In the genomic region with DNA sequence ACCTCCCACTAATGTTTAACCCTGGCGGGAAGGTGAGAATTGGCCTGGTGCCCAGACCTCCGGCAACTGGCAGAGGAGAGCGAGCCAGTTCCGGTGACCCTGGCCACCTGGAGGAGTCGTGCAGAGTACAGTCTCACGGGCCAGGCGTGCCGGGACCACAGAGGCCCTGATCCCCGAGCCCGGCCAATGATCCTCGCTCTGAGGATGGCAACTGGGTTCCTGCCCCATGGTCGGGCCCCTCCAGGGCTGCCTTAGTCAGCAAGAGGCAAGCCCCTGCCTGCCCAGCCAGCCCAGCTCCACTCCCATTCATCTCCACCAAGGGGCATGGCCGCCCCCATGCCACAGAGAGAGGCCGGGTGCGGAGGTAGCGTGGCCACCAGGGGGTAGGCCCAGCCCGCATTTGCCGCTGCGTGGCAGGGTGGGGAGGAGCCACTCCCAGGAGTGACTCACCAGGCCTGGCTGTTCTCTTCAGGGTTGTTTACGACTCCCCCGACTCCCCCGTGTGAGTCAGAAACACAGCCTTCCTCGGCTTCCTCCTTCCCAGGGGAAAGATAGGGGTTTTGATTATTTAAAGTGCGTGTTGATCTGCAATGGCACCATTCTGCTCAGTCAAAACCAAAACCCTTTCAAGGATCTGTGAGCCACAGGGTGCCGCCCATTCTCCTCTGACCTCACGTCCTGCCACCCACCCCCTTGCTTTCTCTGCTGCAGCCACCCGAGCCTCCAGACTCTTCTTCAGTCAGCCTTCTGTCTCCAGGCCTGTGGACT, we compare ENCODE assay signal across 8 cellular contexts. TPM values are rescaled to one million over a fixed set of nuclear protein-coding genes. Genes with fewer than 3 reads are reported as not detected.
DNase-seq lines count a peak whose midpoint lies in the region; ATAC-seq and TF ChIP-seq lines count a peak whose summit lies in the region.

A gene with protein sequence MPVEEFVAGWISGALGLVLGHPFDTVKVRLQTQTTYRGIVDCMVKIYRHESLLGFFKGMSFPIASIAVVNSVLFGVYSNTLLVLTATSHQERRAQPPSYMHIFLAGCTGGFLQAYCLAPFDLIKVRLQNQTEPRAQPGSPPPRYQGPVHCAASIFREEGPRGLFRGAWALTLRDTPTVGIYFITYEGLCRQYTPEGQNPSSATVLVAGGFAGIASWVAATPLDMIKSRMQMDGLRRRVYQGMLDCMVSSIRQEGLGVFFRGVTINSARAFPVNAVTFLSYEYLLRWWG (minus strand): TSS at position 611 of the 768 bp plus-strand sequence. CDS start 695 bp downstream, outside the sequence.

- TF ChIP-seq RAD21 in IMR-90 (IDR thresholded peaks at IDR 0.05; ENCODE audit: low read length) = peak; percentile 86

- H3K4me2 ChIP-seq in IMR-90 (ENCODE audit: low read depth, low read length) = peak within 1 kb of the TSS; percentile 86
- H3K4me2 ChIP-seq in OCI-LY7 (ENCODE audit: low read length) = peak within 1 kb of the TSS; percentile 90

- peak within 1 kb of the TSS; percentile 97 for H3K14ac ChIP-seq in IMR-90 (replicated peaks; ENCODE audit: low read depth, low read length)

- peak within 1 kb of the TSS; percentile 57 for H3K9ac ChIP-seq in IMR-90 (ENCODE audit: low read depth, low read length)
- peak within 1 kb of the TSS; percentile 87 for H3K9ac ChIP-seq in muscle layer of colon (ENCODE audit: low read length)

- peak within 1 kb of the TSS; percentile 95 for H2AK5ac ChIP-seq in IMR-90 (ENCODE audit: low read depth, low read length)

- CTCF ChIA-PET in IMR-90 (lab: Yijun Ruan, JAX) = interaction anchor here (0.6 to 1.1 kb wide), 2 partner anchors 10 to 89 kb away, joined by 3 read pairs; no protein-coding TSS in a partner anchor
- CTCF ChIA-PET in OCI-LY7 (lab: Charles Lee; ENCODE audit: unreplicated experiment) = no interaction called here

- peaks cover 6% of the 10 kb centered on the region; the same call in 1 of the 2 replicates for H3K79me2 ChIP-seq in OCI-LY7 (ENCODE audit: insufficient read depth, low read depth, low read length)

- H3K9me2 ChIP-seq in OCI-LY7 (ENCODE audit: insufficient read depth, low read length) = no peaks in the 10 kb centered on the region

- 4% methylated on average over 12 of the region's 27 CpGs; no CpG with 5 or more reads in 1 of the 2 experiments for WGBS in IMR-90 (ENCODE audit: extremely low coverage in 2 of 2, insufficient read length in 1 of 2), 2 experiments

- peak within 1 kb of the TSS; percentile 96 for H2AK9ac ChIP-seq in IMR-90 (replicated peaks; ENCODE audit: low read depth, low read length, poor library complexity)

- POLR2A ChIA-PET in IMR-90 (lab: Charles Lee; ENCODE audit: unreplicated experiment) (interaction anchor here (1.5 to 4.7 kb wide), 2 partner anchors 41 to 117 kb away, joined by 4 to 32 read pairs; a partner anchor contains a TSS), OCI-LY7 (lab: Charles Lee) (interaction anchor here (0.6 to 1.3 kb wide), 7 partner anchors 8 to 110 kb away, joined by 3 to 6 read pairs (median 3); no protein-coding TSS in a partner anchor)

- H3K4ac ChIP-seq in IMR-90 (ENCODE audit: low read depth, low read length) = peak within 1 kb of the TSS; percentile 99

- peaks cover 24% of the 10 kb centered on the region for H3K9me1 ChIP-seq in IMR-90 (ENCODE audit: insufficient read depth, low read length)

- peak within 1 kb of the TSS; percentile 96 for H4K91ac ChIP-seq in IMR-90 (ENCODE audit: insufficient read depth, low read depth, low read length)

- H2AFZ ChIP-seq in IMR-90 (replicated peaks; ENCODE audit: low read length, poor library complexity) (peak within 1 kb of the TSS; percentile 96), OCI-LY7 (ENCODE audit: low read length) (peak within 1 kb of the TSS; percentile 77)

- H4K8ac ChIP-seq in IMR-90 (ENCODE audit: low read depth in 2 of 2, low read length in 2 of 2) = peak within 1 kb of the TSS; percentile 79 to 90

- no peaks in the 10 kb centered on the region for H3K27me3 ChIP-seq in IMR-90 (ENCODE audit: control insufficient read depth, insufficient read depth, low read length)
- no peaks in the 10 kb centered on the region for H3K27me3 ChIP-seq in muscle layer of colon (ENCODE audit: control insufficient read depth in 1 of 2, insufficient read depth in 2 of 2, low read length in 2 of 2)

- H2BK5ac ChIP-seq in IMR-90 (ENCODE audit: low read depth, low read length, poor library complexity, severe bottlenecking) = peak within 1 kb of the TSS; percentile 95

- DNase-seq in DMS53 treated with DMSO at 0.1 percent for 48 hours (lab: John Stamatoyannopoulos, UW; ENCODE audit: unreplicated experiment) (peak; percentile 97), IMR-90 (peak; percentile 99), OCI-LY7 (ENCODE audit: low spot score) (peak; percentile 86), epithelial cell of esophagus (ENCODE audit: low read depth) (peak; percentile 100)
- DNase-seq in activated CD8-positive, alpha-beta memory T cell treated with anti-CD3 and anti-CD28 coated beads, Interleukin-2, amount 50 U/mL, for 48 hours = peak; percentile 92
- DNase-seq in stimulated activated CD8-positive, alpha-beta memory T cell treated with anti-CD3 and anti-CD28 coated beads, Interleukin-7, amount 100 ng/mL, for 1 hour (ENCODE audit: low read depth in 2 of 2) = peak; percentile 78 to 81

- peak within 1 kb of the TSS; percentile 89 for H3K27ac ChIP-seq in IMR-90 (ENCODE audit: insufficient read depth, low read length)
- peak within 1 kb of the TSS; percentile 52 for H3K27ac ChIP-seq in OCI-LY7 (ENCODE audit: low read depth, low read length, poor library complexity, severe bottlenecking)
- H3K27ac ChIP-seq in muscle layer of colon (ENCODE audit: low read depth, low read length) = peak within 1 kb of the TSS; percentile 98

- peak; percentile 88 for TF ChIP-seq CTCF in IMR-90 (conservative IDR thresholded peaks at IDR 0.05; ENCODE audit: low read depth, low read length)
- TF ChIP-seq CTCF in OCI-LY7 (conservative IDR thresholded peaks at IDR 0.05; ENCODE audit: low read length) = peak; percentile 84
- peak; percentile 74 for TF ChIP-seq CTCF in epithelial cell of esophagus (IDR thresholded peaks at IDR 0.05; ENCODE audit: insufficient read depth, low read depth, low read length, missing control alignments)

- intact Hi-C loops in IMR-90 (cut with micrococcal nuclease) = loop anchor here (1.0 to 5.0 kb wide), 3 partner anchors 39 to 190 kb away; a partner anchor contains a TSS
- intact Hi-C loops in OCI-LY7 (cut with micrococcal nuclease; ENCODE audit: unreplicated experiment) = loop anchor here (1.0 to 2.0 kb wide), 4 partner anchors 34 to 128 kb away; no protein-coding TSS in a partner anchor

- H3K36me3 ChIP-seq in IMR-90 (ENCODE audit: control insufficient read depth, insufficient read depth, low read length) (no peaks in the 10 kb centered on the region), OCI-LY7 (ENCODE audit: insufficient read depth, low read length) (no peaks in the 10 kb centered on the region), muscle layer of colon (ENCODE audit: insufficient read depth, low read length) (no peaks in the 10 kb centered on the region)

- H3K4me3 ChIP-seq in IMR-90 (ENCODE audit: insufficient read depth, low read depth, low read length) (peak within 1 kb of the TSS; percentile 21), OCI-LY7 (ENCODE audit: low read depth, low read length, poor library complexity, severe bottlenecking) (peak within 1 kb of the TSS; percentile 68), epithelial cell of esophagus (ENCODE audit: low read length) (peak within 1 kb of the TSS; percentile 31), muscle layer of colon (ENCODE audit: low read depth in 1 of 2, low read length in 2 of 2) (peak within 1 kb of the TSS; percentile 58 to 63)

- peaks cover 20 to 58% of the 10 kb centered on the region in 2 experiments for H3K79me1 ChIP-seq in IMR-90 (ENCODE audit: low read depth in 1 of 2, low read length in 2 of 2)

- H3K23ac ChIP-seq in IMR-90 (ENCODE audit: low read depth, low read length) = peak within 1 kb of the TSS; percentile 95

- H4K20me1 ChIP-seq in IMR-90 (ENCODE audit: insufficient read depth, low read length) = peaks cover 6% of the 10 kb centered on the region
- no peaks in the 10 kb centered on the region for H4K20me1 ChIP-seq in OCI-LY7 (ENCODE audit: insufficient read depth, low read length)

- TF ChIP-seq POLR2A in IMR-90 (IDR thresholded peaks at IDR 0.05; ENCODE audit: low read depth, low read length) = peak; percentile 52; the same call in 1 of the 2 replicates

- BruUV-seq in IMR-90 (replicated peaks; lab: Mats Ljungman, UMichigan) = TSS peak; percentile 70
- TSS peak; percentile 82 for BruUV-seq in OCI-LY7 (replicated peaks; lab: Mats Ljungman, UMichigan)

- H3K9me3 ChIP-seq in IMR-90 (ENCODE audit: control insufficient read depth, insufficient read depth, low read length) = no peaks in the 10 kb centered on the region
- no peaks in the 10 kb centered on the region for H3K9me3 ChIP-seq in OCI-LY7 (ENCODE audit: low read length)
- H3K9me3 ChIP-seq in muscle layer of colon (ENCODE audit: low read length) = no peaks in the 10 kb centered on the region

- H4K5ac ChIP-seq in IMR-90 (ENCODE audit: low read depth, low read length) = peak within 1 kb of the TSS; percentile 76

- peak within 1 kb of the TSS; percentile 87 for H2BK15ac ChIP-seq in IMR-90 (ENCODE audit: low read depth, low read length)

- dilution Hi-C loops in IMR-90 (cut with HindIII; ENCODE audit: low sequenced_read_pairs, unreplicated experiment) = no loop called here

- H3K18ac ChIP-seq in IMR-90 (ENCODE audit: low read depth, low read length) = peak within 1 kb of the TSS; percentile 62

- H3K4me1 ChIP-seq in IMR-90 (ENCODE audit: control insufficient read depth, insufficient read depth, low read length) = peaks cover 27% of the 10 kb centered on the region
- peaks cover 51% of the 10 kb centered on the region for H3K4me1 ChIP-seq in OCI-LY7 (ENCODE audit: insufficient read depth, low read length, poor library complexity, severe bottlenecking)
- peaks cover 45% of the 10 kb centered on the region for H3K4me1 ChIP-seq in muscle layer of colon (ENCODE audit: insufficient read depth, low read length)

- in situ Hi-C loops in IMR-90 (cut with MboI; ENCODE audit: low sequenced_read_pairs) = no loop called here

- peak; percentile 53 for ATAC-seq in GM21576 (IDR thresholded peaks at IDR 0.05; ENCODE audit: unreplicated experiment)
- peak; percentile 84 for ATAC-seq in IMR-90 (ENCODE audit: low read depth)

- H2BK20ac ChIP-seq in IMR-90 (ENCODE audit: low read depth, low read length) = peak within 1 kb of the TSS; percentile 93

- H2BK120ac ChIP-seq in IMR-90 (ENCODE audit: low read depth, low read length) = peak within 1 kb of the TSS; percentile 99

- H3K56ac ChIP-seq in IMR-90 (ENCODE audit: extremely low read depth, insufficient read depth, low read length) = peak within 1 kb of the TSS; percentile 81

TF ChIP-seq in IMR-90, 13 proteins besides CTCF, POLR2A, EP300 and RAD21 (continues in another document):
- TF ChIP-seq RCOR1 (IDR thresholded peaks at IDR 0.05; ENCODE audit: insufficient replicate concordance, low read length) = no peak
- TF ChIP-seq RFX5 (IDR thresholded peaks at IDR 0.05; ENCODE audit: low read depth, low read length) = 0 out of 2 replicates have a peak, but pooled peaks have one; percentile 23

RNA-seq across cellular contexts. Expression of the gene that starts here (rescaled TPM):
- total RNA-seq in IMR-90 (2012; rRNA removed) = 0.56 and 0.72 TPM in 2 replicates
- polyA plus RNA-seq in IMR-90 (2012; rRNA removed) = 1.2 and 1.3 TPM in 2 replicates
- 0.69 and 1.5 TPM in 2 replicates for polyA plus RNA-seq in IMR-90 (2012; cell fraction: cytosol; rRNA removed)
- 5.8 and 7.2 TPM in 2 replicates for polyA plus RNA-seq in IMR-90 (2012; cell fraction: nucleus; rRNA removed; ENCODE audit: low replicate concordance)
- 5.9 and 7.0 TPM in 2 replicates for total RNA-seq in OCI-LY7 (2014; rRNA removed; shearing (Covaris generic))
- 20.7 and 24.0 TPM in 2 replicates for total RNA-seq in OCI-LY7 (2022)

Comparison
In these comparisons a context has a peak if more than half of its experiments do, and no peak if none do; other contexts are left out.
1. Peak in every context shown above with its lines: DNase-seq, ATAC-seq, H3K4me3 ChIP-seq and H3K27ac ChIP-seq.